Comparison of ENCODE assay signal across 8 cellular contexts in genomic region chr6:132962936-132963579, GRCh38.
DNase-seq lines count a peak whose midpoint lies in the region; ATAC-seq and TF ChIP-seq lines count a peak whose summit lies in the region.

No MANE protein-coding gene starts in this region.

- no peaks in the 10 kb centered on the region for H3K4me1 ChIP-seq in lower lobe of right lung

- TF ChIP-seq CTCF in AG09319 (IDR thresholded peaks at IDR 0.05; ENCODE audit: low read depth, low read length): peak; percentile 70
- peak; percentile 33 for TF ChIP-seq CTCF in coronary artery (IDR thresholded peaks at IDR 0.05)
- peak; percentile 66 for TF ChIP-seq CTCF in lower lobe of right lung (IDR thresholded peaks at IDR 0.05)

- H3K36me3 ChIP-seq in lower lobe of right lung: no peaks in the 10 kb centered on the region

- intact Hi-C loops in lower lobe of right lung (cut with DNase I): no loop called here

- H3K27ac ChIP-seq in coronary artery: no peak overlapping the region
- H3K27ac ChIP-seq in lower lobe of right lung: no peak overlapping the region

- H3K9me3 ChIP-seq in lower lobe of right lung: no peaks in the 10 kb centered on the region

- ATAC-seq in GM18519 (IDR thresholded peaks at IDR 0.05; ENCODE audit: low FRiP score, unreplicated experiment) (peak; percentile 52), HG03066 (IDR thresholded peaks at IDR 0.05; ENCODE audit: low read depth, unreplicated experiment) (peak; percentile 70), lower lobe of right lung (peak; percentile 76 to 79)

- H3K4me3 ChIP-seq in coronary artery: no peak overlapping the region
- no peak overlapping the region for H3K4me3 ChIP-seq in lower lobe of right lung

- peak; percentile 10 for DNase-seq in AG09319 (ENCODE audit: extremely low read depth, low read depth)
- peak; percentile 72 for DNase-seq in NCI-H2171 treated with DMSO at 0.1 percent for 48 hours (lab: John Stamatoyannopoulos, UW)
- peak; percentile 16 for DNase-seq in activated CD4-positive, alpha-beta T cell treated with anti-CD3 and anti-CD28 coated beads for 1 hour
- DNase-seq in coronary artery (ENCODE audit: low spot score): no peak
- peak; percentile 61 for DNase-seq in lower lobe of right lung
- DNase-seq in stimulated activated CD8-positive, alpha-beta memory T cell treated with anti-CD3 and anti-CD28 coated beads, Interleukin-2, amount 100 ng/mL, for 1 hour (ENCODE audit: low read depth in 2 of 2): peak; percentile 1 to 30

- no peaks in the 10 kb centered on the region for H3K27me3 ChIP-seq in lower lobe of right lung (ENCODE audit: low read depth)
